ENCODE assay signal across 21 cellular contexts in genomic region chr2:60460577-60461420, GRCh38.
DNase-seq lines count a peak whose midpoint lies in the region; ATAC-seq and FAIRE-seq lines count a peak whose summit lies in the region.
"Had no signal": no experiment of that assay in that cellular context is flagged by ENCODE, and none has a peak within 500 bp of the region (broad histone marks: within the 10 kb centered on the region; RNA-seq: fewer than 3 reads in every experiment).

No MANE protein-coding gene starts in this region.

- no peaks in the 10 kb centered on the region for H3K9me3 Mint-ChIP-seq in activated T-helper 1 cell treated with anti-CD3 and anti-CD28 coated beads, Interleukin-12 subunit alpha, Interleukin-12 subunit beta, Interleukin-2, Interleukin-4 antibody, amounts not matched to agents 30 ng/mL and 10 ng/mL and 1 ng/mL, durations not matched to agents 14 hours and 24 hours and 36 hours
- H3K9me3 Mint-ChIP-seq in naive B cell: peaks cover 0 to 3% (median 0%) of the 10 kb centered on the region in 7 donors
- H3K9me3 Mint-ChIP-seq in stimulated activated naive B cell treated with anti-CD40 and anti-IgM and Interleukin-4, amounts not matched to agents 10 μg/mL and 1 μg/mL and 100 μg/mL, for 72 hours: no peaks in the 10 kb centered on the region

- intact Hi-C loops in activated T-helper 1 cell treated with anti-CD3 and anti-CD28 coated beads, Interleukin-12 subunit alpha, Interleukin-12 subunit beta, Interleukin-2, Interleukin-4 antibody, amounts not matched to agents 30 ng/mL and 10 ng/mL and 1 ng/mL, durations not matched to agents 14 hours and 24 hours and 36 hours (cut with micrococcal nuclease): no loop called here

- no peaks in the 10 kb centered on the region for H3K36me3 Mint-ChIP-seq in activated T-helper 1 cell treated with anti-CD3 and anti-CD28 coated beads, Interleukin-12 subunit alpha, Interleukin-12 subunit beta, Interleukin-2, Interleukin-4 antibody, amounts not matched to agents 30 ng/mL and 10 ng/mL and 1 ng/mL, durations not matched to agents 14 hours and 24 hours and 36 hours (ENCODE audit: low read depth)
- peaks cover 27 to 34% of the 10 kb centered on the region in 2 donors for H3K36me3 Mint-ChIP-seq in naive B cell
- H3K36me3 Mint-ChIP-seq in stimulated activated naive B cell treated with anti-CD40 and anti-IgM and Interleukin-4, amounts not matched to agents 10 μg/mL and 1 μg/mL and 100 μg/mL, for 72 hours: peaks cover 34 to 58% of the 10 kb centered on the region in 2 donors
- H3K36me3 Mint-ChIP-seq: CD4-positive, CD25-positive, alpha-beta regulatory T cell had no signal

- no peak overlapping the region for H3K4me3 Mint-ChIP-seq in activated T-helper 1 cell treated with anti-CD3 and anti-CD28 coated beads, Interleukin-12 subunit alpha, Interleukin-12 subunit beta, Interleukin-2, Interleukin-4 antibody, amounts not matched to agents 30 ng/mL and 10 ng/mL and 1 ng/mL, durations not matched to agents 14 hours and 24 hours and 36 hours
- H3K4me3 Mint-ChIP-seq in naive B cell: peak overlapping the region in 1 of 8 donors; percentile 61
- peak overlapping the region in 1 of 2 donors; percentile 46 for H3K4me3 Mint-ChIP-seq in stimulated activated naive B cell treated with anti-CD40 and anti-IgM and Interleukin-4, amounts not matched to agents 10 μg/mL and 1 μg/mL and 100 μg/mL, for 72 hours
- H3K4me3 Mint-ChIP-seq: CD4-positive, CD25-positive, alpha-beta regulatory T cell had no signal

- H3K4me1 Mint-ChIP-seq in activated T-helper 1 cell treated with anti-CD3 and anti-CD28 coated beads, Interleukin-12 subunit alpha, Interleukin-12 subunit beta, Interleukin-2, Interleukin-4 antibody, amounts not matched to agents 30 ng/mL and 10 ng/mL and 1 ng/mL, durations not matched to agents 14 hours and 24 hours and 36 hours (ENCODE audit: low read depth): no peaks in the 10 kb centered on the region
- H3K4me1 Mint-ChIP-seq in naive B cell: peaks cover 30 to 60% (median 50%) of the 10 kb centered on the region in 3 donors
- peaks cover 18 to 35% of the 10 kb centered on the region in 2 donors for H3K4me1 Mint-ChIP-seq in stimulated activated naive B cell treated with anti-CD40 and anti-IgM and Interleukin-4, amounts not matched to agents 10 μg/mL and 1 μg/mL and 100 μg/mL, for 72 hours
- H3K4me1 Mint-ChIP-seq: CD4-positive, CD25-positive, alpha-beta regulatory T cell had no signal

- peaks cover 0 to 8% of the 10 kb centered on the region in 2 donors for H3K36me3 ChIP-seq in small intestine (ENCODE audit: control insufficient read depth in 2 of 2, insufficient read depth in 2 of 2, low read length in 2 of 2)

- H3K4me3 ChIP-seq in small intestine (ENCODE audit: low read depth in 1 of 2, low read length in 2 of 2): no peak overlapping the region
- H3K4me3 ChIP-seq: A549 had no signal

- H3K27ac ChIP-seq in small intestine (ENCODE audit: low read depth in 1 of 2, low read length in 1 of 2): no peak overlapping the region
- H3K27ac ChIP-seq: A549 had no signal

- no peak for ATAC-seq in naive B cell (ENCODE audit: low read depth in 2 of 2)
- no peak for ATAC-seq in stimulated activated naive B cell treated with anti-CD40 and anti-IgM and Interleukin-4, amounts not matched to agents 10 μg/mL and 1 μg/mL and 100 μg/mL, for 72 hours (replicated peaks)
- ATAC-seq: A549 had no signal

- H3K27me3 ChIP-seq in small intestine (ENCODE audit: control insufficient read depth in 2 of 2, insufficient read depth in 2 of 2, low read length in 2 of 2): no peaks in the 10 kb centered on the region
- H3K27me3 ChIP-seq: BE2C had no signal

- peaks cover 2% of the 10 kb centered on the region for H3K27me3 Mint-ChIP-seq in activated T-helper 1 cell treated with anti-CD3 and anti-CD28 coated beads, Interleukin-12 subunit alpha, Interleukin-12 subunit beta, Interleukin-2, Interleukin-4 antibody, amounts not matched to agents 30 ng/mL and 10 ng/mL and 1 ng/mL, durations not matched to agents 14 hours and 24 hours and 36 hours (ENCODE audit: insufficient read depth)
- no peaks in the 10 kb centered on the region for H3K27me3 Mint-ChIP-seq in naive B cell
- H3K27me3 Mint-ChIP-seq in stimulated activated naive B cell treated with anti-CD40 and anti-IgM and Interleukin-4, amounts not matched to agents 10 μg/mL and 1 μg/mL and 100 μg/mL, for 72 hours: no peaks in the 10 kb centered on the region

- no peaks in the 10 kb centered on the region for H3K4me1 ChIP-seq in small intestine (ENCODE audit: control insufficient read depth in 2 of 2, insufficient read depth in 1 of 2, low read depth in 1 of 2, low read length in 1 of 2)
- H3K4me1 ChIP-seq: A549, BE2C had no signal

- no peaks in the 10 kb centered on the region for H3K9me3 ChIP-seq in small intestine (ENCODE audit: control insufficient read depth, low read depth)
- H3K9me3 ChIP-seq: A549, BE2C had no signal

- DNase-seq in activated T-helper 1 cell treated with anti-CD3 and anti-CD28 coated beads, Interleukin-12 subunit alpha, Interleukin-12 subunit beta, Interleukin-2, Interleukin-4 antibody, amounts not matched to agents 30 ng/mL and 10 ng/mL and 1 ng/mL, durations not matched to agents 14 hours and 24 hours and 36 hours (ENCODE audit: low spot score): no peak
- DNase-seq in naive B cell (no peak), small intestine (no peak), NCI-H69 (lab: John Stamatoyannopoulos, UW) (no peak), activated gamma-delta T cell (lab: John Stamatoyannopoulos, UW) (no peak)
- no peak for DNase-seq in stimulated activated naive B cell treated with anti-CD40 and anti-IgM and Interleukin-4, amounts not matched to agents 10 μg/mL and 1 μg/mL and 100 μg/mL, for 72 hours
- DNase-seq in activated CD8-positive, alpha-beta memory T cell treated with anti-CD3 and anti-CD28 coated beads, Interleukin-2, amount 50 U/mL, for 4 hours: no peak
- DNase-seq: BE2C; CD4-positive, CD25-positive, alpha-beta regulatory T cell; DMS79; Karpas-422; NCI-H1105 treated with DMSO at 0.1 percent for 48 hours; NCI-H2029 treated with DMSO at 0.1 percent for 48 hours; NCI-H2171; NCI-H446; NCI-H526; OCI-M1; Right ventricle myocardium superior had no signal

- no peak for FAIRE-seq in small intestine (lab: Jason Lieb, UNC)
- FAIRE-seq: A549, GM19239, RCC 7860 had no signal

- peak overlapping the region; percentile 70 for H3K27ac Mint-ChIP-seq in activated T-helper 1 cell treated with anti-CD3 and anti-CD28 coated beads, Interleukin-12 subunit alpha, Interleukin-12 subunit beta, Interleukin-2, Interleukin-4 antibody, amounts not matched to agents 30 ng/mL and 10 ng/mL and 1 ng/mL, durations not matched to agents 14 hours and 24 hours and 36 hours
- H3K27ac Mint-ChIP-seq in naive B cell: peak overlapping the region in 5 of 6 donors; percentile 44 to 92 (median 79)
- H3K27ac Mint-ChIP-seq in stimulated activated naive B cell treated with anti-CD40 and anti-IgM and Interleukin-4, amounts not matched to agents 10 μg/mL and 1 μg/mL and 100 μg/mL, for 72 hours: peak overlapping the region; percentile 81
- H3K27ac Mint-ChIP-seq: CD4-positive, CD25-positive, alpha-beta regulatory T cell had no signal

- WGBS in small intestine, 3 donors: 96 to 97% (median 97%) methylated on average over 64 to 76 of the region's 76 CpGs
